18 cellular contexts compared by ENCODE assay signal in genomic region chr9:88813810-88814209, GRCh38.
"Had no signal": no experiment of that assay in that cellular context is flagged by ENCODE, and none has a peak within 500 bp of the region (broad histone marks: within the 10 kb centered on the region; RNA-seq: fewer than 3 reads in every experiment).

No MANE protein-coding gene starts in this region.

- H3K36me3 ChIP-seq: pancreas, prostate gland, stomach, suprapubic skin, tibial nerve had no signal

- ATAC-seq: activated CD8-positive, alpha-beta T cell treated with anti-CD3 and anti-CD28 coated beads for 36 hours; activated T-cell treated with anti-CD3 and anti-CD28 coated beads, Interleukin-2, amount 50 U/mL, for 4 hours; activated T-helper 17 cell treated with anti-CD3 and anti-CD28 coated beads, Interleukin-2, amount 50 U/mL, for 72 hours; body of pancreas; pancreas had no signal

- H3K36me3 Mint-ChIP-seq: activated naive CD8-positive, alpha-beta T cell; stimulated activated naive B cell treated with anti-CD40 and anti-IgM and Interleukin-4, amounts not matched to agents 10 μg/mL and 1 μg/mL and 100 μg/mL, for 72 hours had no signal

- H3K4me1 Mint-ChIP-seq: activated B cell treated with CpG ODN at 0.5 μM for 24 hours; activated T-helper 17 cell treated with anti-CD3 and anti-CD28 coated beads, Interleukin-2, amount 50 U/mL, for 72 hours; stimulated activated naive B cell treated with anti-CD40 and anti-IgM and Interleukin-4, amounts not matched to agents 10 μg/mL and 1 μg/mL and 100 μg/mL, for 72 hours had no signal

- H3K9me3 Mint-ChIP-seq: activated B cell treated with CpG ODN at 0.5 μM for 24 hours; activated CD8-positive, alpha-beta T cell treated with anti-CD3 and anti-CD28 coated beads for 36 hours; activated T-cell treated with anti-CD3 and anti-CD28 coated beads, Interleukin-2, amount 50 U/mL, for 4 hours; activated T-helper 17 cell treated with anti-CD3 and anti-CD28 coated beads, Interleukin-2, amount 50 U/mL, for 72 hours; stimulated activated naive B cell treated with anti-CD40 and anti-IgM and Interleukin-4, amounts not matched to agents 10 μg/mL and 1 μg/mL and 100 μg/mL, for 72 hours; T-helper 2 cell treated with Interferon-gamma antibody and Interleukin-4, amounts not matched to agents 5 μg/mL and 100 μg/mL, for 36 hours had no signal

- H3K4me1 ChIP-seq: body of pancreas, pancreas, prostate gland had no signal

- H3K27ac Mint-ChIP-seq: activated B cell treated with CpG ODN at 0.5 μM for 24 hours; activated CD8-positive, alpha-beta T cell treated with anti-CD3 and anti-CD28 coated beads for 36 hours; activated naive CD8-positive, alpha-beta T cell; activated T-helper 17 cell treated with anti-CD3 and anti-CD28 coated beads, Interleukin-2, amount 50 U/mL, for 72 hours; stimulated activated naive B cell treated with anti-CD40 and anti-IgM and Interleukin-4, amounts not matched to agents 10 μg/mL and 1 μg/mL and 100 μg/mL, for 72 hours; T-helper 2 cell treated with Interferon-gamma antibody and Interleukin-4, amounts not matched to agents 5 μg/mL and 100 μg/mL, for 36 hours had no signal

- H3K4me3 ChIP-seq: body of pancreas, pancreas, prostate gland, smooth muscle cell, stomach, suprapubic skin, tibial nerve had no signal

- H3K27ac ChIP-seq: body of pancreas, pancreas, prostate gland, stomach, suprapubic skin, tibial nerve had no signal

- H3K9me3 ChIP-seq: body of pancreas, pancreas, prostate gland, stomach, suprapubic skin, tibial nerve had no signal

- H3K27me3 ChIP-seq: body of pancreas, pancreas, stomach, suprapubic skin, tibial nerve had no signal

- H3K4me3 Mint-ChIP-seq: activated B cell treated with CpG ODN at 0.5 μM for 24 hours; activated CD8-positive, alpha-beta T cell treated with anti-CD3 and anti-CD28 coated beads for 36 hours; activated naive CD8-positive, alpha-beta T cell; activated T-cell treated with anti-CD3 and anti-CD28 coated beads, Interleukin-2, amount 50 U/mL, for 4 hours; activated T-helper 17 cell treated with anti-CD3 and anti-CD28 coated beads, Interleukin-2, amount 50 U/mL, for 72 hours; stimulated activated naive B cell treated with anti-CD40 and anti-IgM and Interleukin-4, amounts not matched to agents 10 μg/mL and 1 μg/mL and 100 μg/mL, for 72 hours; T-helper 2 cell treated with Interferon-gamma antibody and Interleukin-4, amounts not matched to agents 5 μg/mL and 100 μg/mL, for 36 hours had no signal

- DNase-seq: activated B cell treated with CpG ODN at 0.5 μM for 24 hours; activated CD4-positive, alpha-beta T cell treated with anti-CD3 and anti-CD28 coated beads, Interleukin-2, amount 50 U/mL, for 1 hour; activated CD8-positive, alpha-beta T cell treated with anti-CD3 and anti-CD28 coated beads for 36 hours; activated T-cell treated with anti-CD3 and anti-CD28 coated beads, Interleukin-2, amount 50 U/mL, for 4 hours; body of pancreas; islet precursor cell; pancreas; stimulated activated CD4-positive, alpha-beta T cell treated with anti-CD3 and anti-CD28 coated beads, Interleukin-1b, Interleukin-23, amount 100 ng/mL, for 48 hours; stimulated activated naive B cell treated with anti-CD40 and anti-IgM and Interleukin-4, amounts not matched to agents 10 μg/mL and 1 μg/mL and 100 μg/mL, for 72 hours; stomach; T-helper 1 cell had no signal
